14 cellular contexts compared by ENCODE assay signal in the genomic region with DNA sequence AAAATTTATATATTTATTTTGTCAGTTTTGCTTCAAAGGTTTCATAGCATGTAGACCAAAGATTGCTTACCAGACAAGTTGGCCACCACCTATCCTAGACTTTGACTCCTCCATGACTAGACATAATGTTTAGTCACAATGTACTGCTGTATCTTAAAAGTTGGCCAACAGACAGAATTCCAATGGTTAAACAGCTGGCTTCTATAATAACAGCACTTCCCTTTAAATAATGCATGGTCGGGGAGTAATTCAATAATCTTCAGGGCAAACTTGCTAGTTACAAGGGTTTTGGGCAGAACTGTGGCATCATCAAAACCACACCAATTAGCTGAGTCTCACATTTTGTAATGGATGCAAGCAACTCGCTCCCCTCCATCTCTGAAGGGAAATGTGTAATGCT. TPM values are rescaled to one million over a fixed set of nuclear protein-coding genes. Genes with fewer than 3 reads are reported as not detected.
"Had no signal": no experiment of that assay in that cellular context is flagged by ENCODE, and none has a peak within 500 bp of the region (broad histone marks: within the 10 kb centered on the region; RNA-seq: fewer than 3 reads in every experiment).

No MANE protein-coding gene starts in this region.

- H3K27me3 ChIP-seq: foreskin keratinocyte, transverse colon had no signal

- H3K27ac ChIP-seq: foreskin keratinocyte, transverse colon had no signal

- DNase-seq: activated CD4-positive, alpha-beta T cell treated with anti-CD3 and anti-CD28 coated beads, Interleukin-2, amount 50 U/mL, for 4 hours; activated CD4-positive, CD25-positive, alpha-beta regulatory T cell treated with anti-CD3 and anti-CD28 coated beads, Interleukin-2, amount 50 U/mL, for 72 hours; activated naive CD4-positive, alpha-beta T cell treated with anti-CD3 and anti-CD28 coated beads for 36 hours; foreskin keratinocyte; glutamatergic neuron; kidney glomerular epithelial cell; mesenchymal stem cell; naive thymus-derived CD8-positive, alpha-beta T cell; retina; stimulated activated CD4-positive, alpha-beta T cell treated with anti-CD3 and anti-CD28 coated beads, Interleukin-2, amount 100 ng/mL, for 48 hours; stimulated activated naive CD4-positive, alpha-beta T cell; T-helper 9 cell; transverse colon had no signal

- ATAC-seq: activated T-helper 17 cell treated with anti-CD3 and anti-CD28 coated beads, Interleukin-2, amount 50 U/mL, for 72 hours; foreskin keratinocyte; naive thymus-derived CD8-positive, alpha-beta T cell had no signal

- H3K9me3 Mint-ChIP-seq: activated naive CD4-positive, alpha-beta T cell treated with anti-CD3 and anti-CD28 coated beads for 36 hours; activated T-helper 17 cell treated with anti-CD3 and anti-CD28 coated beads, Interleukin-2, amount 50 U/mL, for 72 hours; naive thymus-derived CD8-positive, alpha-beta T cell had no signal

- H3K36me3 ChIP-seq: transverse colon had no signal

- H3K4me1 Mint-ChIP-seq: activated T-helper 17 cell treated with anti-CD3 and anti-CD28 coated beads, Interleukin-2, amount 50 U/mL, for 72 hours had no signal

- H3K4me3 ChIP-seq: transverse colon had no signal

- H3K4me1 ChIP-seq: foreskin keratinocyte had no signal

- H3K27ac Mint-ChIP-seq: activated naive CD4-positive, alpha-beta T cell treated with anti-CD3 and anti-CD28 coated beads for 36 hours; activated T-helper 17 cell treated with anti-CD3 and anti-CD28 coated beads, Interleukin-2, amount 50 U/mL, for 72 hours; naive thymus-derived CD8-positive, alpha-beta T cell had no signal

- H3K36me3 Mint-ChIP-seq: naive thymus-derived CD8-positive, alpha-beta T cell had no signal

- H3K4me3 Mint-ChIP-seq: activated naive CD4-positive, alpha-beta T cell treated with anti-CD3 and anti-CD28 coated beads for 36 hours; activated T-helper 17 cell treated with anti-CD3 and anti-CD28 coated beads, Interleukin-2, amount 50 U/mL, for 72 hours; naive thymus-derived CD8-positive, alpha-beta T cell had no signal

- H3K9me3 ChIP-seq: transverse colon had no signal

RNA-seq across cellular contexts. Expression of a gene that starts 56.9 kb away (rescaled TPM):
- total RNA-seq: activated naive CD4-positive, alpha-beta T cell treated with anti-CD3 and anti-CD28 coated beads for 36 hours; foreskin keratinocyte had no signal
- polyA plus RNA-seq: foreskin keratinocyte; naive thymus-derived CD8-positive, alpha-beta T cell had no signal
